In genomic region chr6:34072727-34073126, GRCh38 we compare ENCODE assay signal across 23 cellular contexts.
"Had no signal": no experiment of that assay in that cellular context is flagged by ENCODE, and none has a peak within 500 bp of the region (broad histone marks: within the 10 kb centered on the region; RNA-seq: fewer than 3 reads in every experiment).

No MANE protein-coding gene starts in this region.

- H3K27ac ChIP-seq: breast epithelium had no signal

- ATAC-seq: activated T-cell treated with anti-CD3 and anti-CD28 coated beads, Interleukin-2, amount 50 U/mL, for 4 hours; T-helper 17 cell had no signal

- DNase-seq: activated B cell treated with CpG ODN at 0.5 μM for 24 hours; activated CD4-positive, alpha-beta T cell treated with anti-CD3 and anti-CD28 coated beads for 1 hour; activated CD4-positive, alpha-beta T cell treated with anti-CD3 and anti-CD28 coated beads, Interleukin-2, amount 10 ng/mL, durations not matched to agents 24 days and 14 days; activated CD4-positive, alpha-beta T cell treated with anti-CD3 and anti-CD28 coated beads, Interleukin-2, amount 50 U/mL, for 48 hours; activated CD8-positive, alpha-beta memory T cell treated with anti-CD3 and anti-CD28 coated beads for 24 hours; activated effector memory CD4-positive, alpha-beta T cell treated with anti-CD3 and anti-CD28 coated beads, Interleukin-2, amount 50 U/mL, for 16 hours; activated naive CD4-positive, alpha-beta T cell treated with Interleukin-2 at 50 U/mL for 16 hours; activated T-cell treated with anti-CD3 and anti-CD28 coated beads, Interleukin-2, amount 50 U/mL, for 4 hours; anterior cingulate cortex; central memory CD4-positive, alpha-beta T cell; MM.1S; NCI-H1105; NCI-H1436; NCI-H1694 treated with DMSO at 0.1 percent for 48 hours; NCI-H2029 treated with DMSO at 0.1 percent for 48 hours; NCI-H345; NCI-H510A; NCI-H526 treated with DMSO at 0.1 percent for 48 hours; NCI-H82; SIG-M5; T-helper 17 cell; T-helper 9 cell had no signal

- H3K36me3 ChIP-seq: breast epithelium had no signal

- H3K9me3 ChIP-seq: breast epithelium had no signal

- H3K4me1 ChIP-seq: breast epithelium had no signal

- H3K4me3 ChIP-seq: breast epithelium had no signal
